ENCODE assay signal across 8 cellular contexts in genomic region chr16:67170948-67171649, GRCh38. TPM values are rescaled to one million over a fixed set of nuclear protein-coding genes. Genes with fewer than 3 reads are reported as not detected.
A peak's percentile ranks its signal among the peaks of the same experiment; 100 is the strongest.
DNase-seq lines count a peak whose midpoint lies in the region; ATAC-seq, FAIRE-seq and TF ChIP-seq lines count a peak whose summit lies in the region.

No MANE protein-coding gene starts in this region.

- no peak overlapping the region for H2AFZ ChIP-seq in OCI-LY3 (ENCODE audit: low read depth, low read length)

- H3K4me2 ChIP-seq in OCI-LY3 (ENCODE audit: low read length) = peak overlapping the region; percentile 96

- H3K27me3 ChIP-seq in OCI-LY3 (ENCODE audit: low read depth, low read length) (no peaks in the 10 kb centered on the region), esophagus muscularis mucosa (peaks cover 0 to under 1% (median 0%) of the 10 kb centered on the region in 4 donors), pancreas (no peaks in the 10 kb centered on the region)

- FAIRE-seq in pancreas (lab: Jason Lieb, UNC) = no peak

- TF ChIP-seq POLR2A in esophagus muscularis mucosa (IDR thresholded peaks at IDR 0.05; ENCODE audit: low read depth) = no peak

- no peaks in the 10 kb centered on the region for H4K20me1 ChIP-seq in OCI-LY3 (ENCODE audit: insufficient read depth, low read length)

- H3K4me1 ChIP-seq in OCI-LY3 (ENCODE audit: low read length) = peaks cover 74% of the 10 kb centered on the region
- peaks cover 49 to 98% (median 85%) of the 10 kb centered on the region in 4 donors for H3K4me1 ChIP-seq in esophagus muscularis mucosa
- H3K4me1 ChIP-seq in pancreas = peaks cover 0 to 18% (median 9%) of the 10 kb centered on the region in 3 donors

- intact Hi-C loops in esophagus muscularis mucosa (cut with DNase I) = no loop called here
- intact Hi-C loops in pancreas (cut with DNase I) = no loop called here

- peaks cover 20% of the 10 kb centered on the region for H3K36me3 ChIP-seq in OCI-LY3 (replicated peaks; ENCODE audit: low read depth, low read length)
- H3K36me3 ChIP-seq in esophagus muscularis mucosa = peaks cover 0 to 16% (median 14%) of the 10 kb centered on the region in 4 donors
- no peaks in the 10 kb centered on the region for H3K36me3 ChIP-seq in pancreas

- TF ChIP-seq CTCF in GM12875 (IDR thresholded peaks at IDR 0.05; ENCODE audit: borderline replicate concordance, insufficient read depth, low read depth, low read length) (no peak), OCI-LY3 (IDR thresholded peaks at IDR 0.05; ENCODE audit: low read depth, low read length) (no peak), esophagus muscularis mucosa (IDR thresholded peaks at IDR 0.05) (peak in 1 of 3 experiments; percentile 3), pancreas (IDR thresholded peaks at IDR 0.05) (no peak)

- WGBS in esophagus muscularis mucosa = 41% methylated on average over 14 of the region's 14 CpGs
- WGBS in pancreas, 2 donors = 38 to 44% methylated on average over 14 of the region's 14 CpGs

- no peak for DNase-seq in esophagus muscularis mucosa (ENCODE audit: extremely low spot score)
- DNase-seq in pancreas = peak in 1 of 6 donors; percentile 18
- no peak for DNase-seq in GM19238 (ENCODE audit: insufficient read length, low spot score)
- DNase-seq in glomerular visceral epithelial cell (ENCODE audit: extremely low spot score) = no peak
- DNase-seq in superior temporal gyrus (ENCODE audit: extremely low spot score) = no peak

- H3K4me3 ChIP-seq in GM12875 (ENCODE audit: low read depth, low read length) (peak overlapping the region; percentile 38), OCI-LY3 (ENCODE audit: low read length) (peak overlapping the region; percentile 80), esophagus muscularis mucosa (peak overlapping the region; percentile 58 to 64 (median 60)), pancreas (peak overlapping the region; percentile 1 to 49 (median 28))

- no peak for TF ChIP-seq EP300 in esophagus muscularis mucosa (IDR thresholded peaks at IDR 0.05)

- ATAC-seq in pancreas (peak; percentile 5 to 13 (median 6)), GM18873 (IDR thresholded peaks at IDR 0.05; ENCODE audit: low FRiP score, unreplicated experiment) (no peak)

- peaks cover 10% of the 10 kb centered on the region; the same call in 1 of the 2 replicates for H3K79me2 ChIP-seq in OCI-LY3 (ENCODE audit: low read length)

- peak overlapping the region; percentile 91 for H3K9ac ChIP-seq in OCI-LY3 (ENCODE audit: low read length)

- peak overlapping the region; percentile 88 for H3K27ac ChIP-seq in OCI-LY3 (ENCODE audit: low read length)
- H3K27ac ChIP-seq in esophagus muscularis mucosa (replicated peaks in 1 of 4) = peak overlapping the region; percentile 89 to 97 (median 95)
- peak overlapping the region; percentile 67 to 83 (median 78) for H3K27ac ChIP-seq in pancreas

- H3K9me3 ChIP-seq in OCI-LY3 (ENCODE audit: insufficient read depth, low read length) (no peaks in the 10 kb centered on the region), esophagus muscularis mucosa (no peaks in the 10 kb centered on the region), pancreas (no peaks in the 10 kb centered on the region)

RNA-seq across cellular contexts. Expression of gene NOL3, which starts 0.8 kb away (rescaled TPM):
- total RNA-seq in esophagus muscularis mucosa (10 to 100 TPM; 40.6 to 58.2 (median 45.4) TPM), pancreas (10 to 100 TPM; 15.2 to 31.2 (median 19.8) TPM)
- 100 to 1,000 TPM in 1 of 2 donors, 10 to 100 TPM in 1; 84.5 to 119 TPM for polyA plus RNA-seq in pancreas

RNA-seq across cellular contexts. Expression of gene HSF4, which starts 6.6 kb away (rescaled TPM):
- total RNA-seq in esophagus muscularis mucosa (10 to 100 TPM; 27.3 to 61.9 (median 41.1) TPM), pancreas (10 to 100 TPM; 34.9 to 70.0 (median 49.1) TPM)
- 100 to 1,000 TPM; 310 to 330 TPM for polyA plus RNA-seq in pancreas

RNA-seq across cellular contexts. Expression of gene FBXL8, which starts 11.3 kb away (rescaled TPM):
- total RNA-seq in esophagus muscularis mucosa (10 to 100 TPM; 10.3 to 22.1 (median 15.1) TPM), pancreas (10 to 100 TPM; 12.9 to 31.7 (median 24.2) TPM)
- 10 to 100 TPM; 41.6 to 86.2 TPM for polyA plus RNA-seq in pancreas

RNA-seq across cellular contexts. Expression of gene TRADD, which starts 11.4 kb away (rescaled TPM):
- total RNA-seq in esophagus muscularis mucosa (10 to 100 TPM; 26.6 to 53.4 (median 42.7) TPM), pancreas (10 to 100 TPM in 4 of 6 donors, 1 to 10 TPM in 2; 9.4 to 17.4 (median 11.5) TPM)
- polyA plus RNA-seq in pancreas = 10 to 100 TPM; 21.3 to 33.3 TPM

RNA-seq across cellular contexts. Expression of gene MATCAP1, which starts 12.7 kb away (rescaled TPM):
- 10 to 100 TPM in 2 of 4 donors, 1 to 10 TPM in 2; 7.8 to 17.7 (median 11.2) TPM for total RNA-seq in esophagus muscularis mucosa
- total RNA-seq in pancreas = 10 to 100 TPM in 3 of 6 donors, 1 to 10 TPM in 3; 4.8 to 22.3 (median 10.4) TPM
- polyA plus RNA-seq in pancreas = 10 to 100 TPM; 51.2 to 55.6 TPM

Comparison
In these comparisons a context has a peak if more than half of its experiments do, and no peak if none do; other contexts are left out.
1. H3K4me3 ChIP-seq: peak in every context shown above with its lines; median percentile 80 in OCI-LY3; 60 in esophagus muscularis mucosa; 38 in GM12875; 28 in pancreas.